9 cellular contexts compared by ENCODE assay signal in the genomic region with DNA sequence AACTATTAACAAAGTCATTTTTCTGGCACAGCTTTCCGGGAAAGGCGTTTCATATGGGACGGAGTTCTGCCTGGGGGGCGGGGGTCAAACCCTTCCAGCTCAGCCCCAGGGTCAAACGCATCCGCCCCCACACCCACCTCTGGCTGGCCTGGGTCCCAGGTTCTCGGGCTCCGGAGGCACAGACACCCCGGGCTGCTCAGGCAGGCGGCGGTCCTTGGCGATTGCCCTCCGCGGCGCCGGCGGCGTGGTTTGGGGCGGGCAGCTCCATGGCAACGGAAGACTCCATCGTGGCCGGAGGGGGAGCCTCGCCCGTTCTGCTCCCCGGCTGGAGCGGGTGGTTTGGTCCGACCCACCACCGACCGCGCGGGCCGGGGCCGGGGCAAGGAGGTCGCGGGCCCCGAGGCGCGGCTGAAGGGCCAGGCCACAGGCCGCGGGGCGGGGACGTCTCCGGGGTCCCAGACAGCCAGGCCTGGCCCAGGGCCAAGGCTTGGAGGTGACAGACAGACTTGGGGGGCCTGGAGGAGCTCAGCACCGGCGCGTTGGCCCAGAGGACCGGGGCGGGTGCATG. TPM values are rescaled to one million over a fixed set of nuclear protein-coding genes. Genes with fewer than 3 reads are reported as not detected.
A peak's percentile ranks its signal among the peaks of the same experiment; 100 is the strongest.
DNase-seq lines count a peak whose midpoint lies in the region; ATAC-seq, FAIRE-seq and TF ChIP-seq lines count a peak whose summit lies in the region.
"Had no signal": no experiment of that assay in that cellular context is flagged by ENCODE, and none has a peak within 500 bp of the region (broad histone marks: within the 10 kb centered on the region; RNA-seq: fewer than 3 reads in every experiment).

A gene with protein sequence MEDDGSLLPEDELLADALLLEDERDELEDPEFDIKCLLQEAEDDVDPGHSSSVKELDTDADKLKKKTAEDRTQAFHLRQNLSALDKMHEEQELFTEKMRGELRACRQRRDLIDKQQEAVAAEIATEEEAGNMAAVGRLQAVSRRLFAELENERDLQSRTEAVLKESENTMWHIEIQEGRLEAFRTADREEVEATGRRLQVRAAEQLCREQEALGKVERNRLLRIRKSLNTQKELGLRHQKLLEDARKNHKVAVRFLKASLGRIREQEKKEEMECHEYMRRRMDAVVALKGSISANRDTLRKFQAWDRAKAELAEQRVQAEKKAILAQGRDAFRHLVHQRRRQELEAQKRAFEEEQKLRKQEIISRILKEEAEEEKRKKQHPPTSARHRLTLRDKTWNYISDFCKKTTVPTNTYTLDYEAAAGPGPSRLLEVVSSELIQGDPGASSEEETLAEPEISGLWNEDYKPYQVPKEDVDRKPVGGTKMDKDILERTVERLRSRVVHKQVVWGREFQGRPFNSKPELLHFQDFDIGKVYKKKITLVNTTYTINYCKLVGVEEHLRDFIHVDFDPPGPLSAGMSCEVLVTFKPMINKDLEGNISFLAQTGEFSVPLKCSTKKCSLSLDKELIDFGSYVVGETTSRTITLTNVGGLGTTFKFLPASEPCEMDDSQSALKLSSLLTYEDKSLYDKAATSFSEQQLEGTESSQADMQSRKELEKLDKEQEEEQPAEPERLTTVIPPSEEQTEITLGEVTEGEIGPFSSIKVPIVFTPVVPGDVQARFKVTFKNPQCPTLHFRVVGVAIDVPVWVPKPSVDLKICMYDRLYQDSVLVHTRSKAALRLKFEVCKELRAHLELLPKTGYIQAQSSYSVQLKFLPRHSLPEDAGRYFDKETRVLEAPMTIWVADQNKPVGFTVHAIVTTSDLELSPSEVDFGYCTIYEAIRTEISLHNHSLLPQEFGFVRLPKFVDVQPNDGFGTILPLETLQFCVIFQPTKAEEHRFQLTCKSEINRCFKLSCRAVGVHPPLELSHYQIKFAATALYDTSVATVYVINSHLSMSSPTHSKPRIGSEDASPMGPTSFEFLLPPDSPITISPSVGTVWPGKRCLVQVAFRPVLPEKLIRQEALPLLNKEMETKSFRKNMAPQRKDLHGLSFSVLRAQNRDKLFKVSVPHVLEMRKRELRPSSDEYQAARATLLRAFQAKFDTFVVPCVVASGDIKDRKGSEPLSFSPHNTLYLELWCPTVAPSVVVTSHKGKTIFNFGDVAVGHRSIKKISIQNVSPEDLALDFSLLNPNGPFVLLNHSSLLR (N-terminal part only) (minus strand): TSS at position 223 of the 568 bp plus-strand sequence. CDS start 12,830 bp downstream, outside the sequence.

- no peak for ATAC-seq in HG02610 (IDR thresholded peaks at IDR 0.05; ENCODE audit: unreplicated experiment)
- no peak for ATAC-seq in HG03175 (IDR thresholded peaks at IDR 0.05; ENCODE audit: unreplicated experiment)

- peak; percentile 3 to 17 for DNase-seq in stimulated activated CD4-positive, alpha-beta T cell treated with anti-CD3 and anti-CD28 coated beads, Interleukin-15, amount 100 ng/mL, for 48 hours (ENCODE audit: low read depth in 2 of 2)
- DNase-seq in stimulated activated CD4-positive, alpha-beta T cell treated with anti-CD3 and anti-CD28 coated beads, Interleukin-4, amount 100 ng/mL, for 1 hour = no peak
- DNase-seq in amniotic epithelial cell (ENCODE audit: low read depth) (peak; percentile 36), iPS-NIHi7 (ENCODE audit: extremely low spot score) (peak; percentile 97), GM12892 (ENCODE audit: insufficient read length) (no peak), NCI-H226 (no peak)
- DNase-seq: activated CD8-positive, alpha-beta memory T cell treated with anti-CD3 and anti-CD28 coated beads for 24 hours had no signal

- FAIRE-seq in GM12892 (lab: Jason Lieb, UNC) = no peak

- no peak for TF ChIP-seq POLR2A in GM12892 (IDR thresholded peaks at IDR 0.05; ENCODE audit: low read depth, low read length)

RNA-seq across cellular contexts. Expression of the gene that starts here (rescaled TPM):
- polyA plus RNA-seq in GM12892 (2012; ENCODE audit: missing spikeins) = not detected

Comparison
In these comparisons a context has a peak if more than half of its experiments do, and no peak if none do; other contexts are left out.
1. DNase-seq: peak in stimulated activated CD4-positive, alpha-beta T cell treated with anti-CD3 and anti-CD28 coated beads, Interleukin-15, amount 100 ng/mL, for 48 hours (2 of 2), amniotic epithelial cell (single experiment) and iPS-NIHi7 (single experiment); none in stimulated activated CD4-positive, alpha-beta T cell treated with anti-CD3 and anti-CD28 coated beads, Interleukin-4, amount 100 ng/mL, for 1 hour (single experiment), GM12892 (single experiment) and NCI-H226 (single experiment).